Comparison of ENCODE assay signal across 17 cellular contexts in genomic region chr1:204902674-204903073, GRCh38. TPM values are rescaled to one million over a fixed set of nuclear protein-coding genes. Genes with fewer than 3 reads are reported as not detected.
"Had no signal": no experiment of that assay in that cellular context is flagged by ENCODE, and none has a peak within 500 bp of the region (broad histone marks: within the 10 kb centered on the region; RNA-seq: fewer than 3 reads in every experiment).

No MANE protein-coding gene starts in this region.

- H3K36me3 Mint-ChIP-seq: activated CD4-positive, alpha-beta memory T cell treated with anti-CD3 and anti-CD28 coated beads for 36 hours; activated CD8-positive, alpha-beta memory T cell treated with anti-CD3 and anti-CD28 coated beads, Interleukin-2, amount 10 ng/mL, durations not matched to agents 7 days and 5 days; activated naive CD8-positive, alpha-beta T cell treated with anti-CD3 and anti-CD28 coated beads for 36 hours; naive thymus-derived CD8-positive, alpha-beta T cell had no signal

- H3K27ac Mint-ChIP-seq: activated B cell treated with CpG ODN at 0.5 μM for 24 hours; activated CD4-positive, alpha-beta memory T cell treated with anti-CD3 and anti-CD28 coated beads for 36 hours; activated CD8-positive, alpha-beta memory T cell treated with anti-CD3 and anti-CD28 coated beads, Interleukin-2, amount 10 ng/mL, durations not matched to agents 7 days and 5 days; activated naive CD8-positive, alpha-beta T cell treated with anti-CD3 and anti-CD28 coated beads for 36 hours; naive thymus-derived CD8-positive, alpha-beta T cell had no signal

- H3K4me3 Mint-ChIP-seq: activated B cell treated with CpG ODN at 0.5 μM for 24 hours; activated CD4-positive, alpha-beta memory T cell treated with anti-CD3 and anti-CD28 coated beads for 36 hours; activated CD8-positive, alpha-beta memory T cell treated with anti-CD3 and anti-CD28 coated beads, Interleukin-2, amount 10 ng/mL, durations not matched to agents 7 days and 5 days; activated naive CD8-positive, alpha-beta T cell treated with anti-CD3 and anti-CD28 coated beads for 36 hours; naive thymus-derived CD8-positive, alpha-beta T cell had no signal

- DNase-seq: activated B cell treated with CpG ODN at 0.5 μM for 24 hours; activated CD4-positive, alpha-beta memory T cell treated with anti-CD3 and anti-CD28 coated beads for 36 hours; activated CD4-positive, alpha-beta T cell treated with anti-CD3 and anti-CD28 coated beads for 4 hours; activated CD8-positive, alpha-beta memory T cell treated with anti-CD3 and anti-CD28 coated beads, Interleukin-2, amount 10 ng/mL, durations not matched to agents 7 days and 5 days; activated naive CD4-positive, alpha-beta T cell; activated naive CD8-positive, alpha-beta T cell treated with anti-CD3 and anti-CD28 coated beads for 36 hours; amniotic stem cell; dorsolateral prefrontal cortex; foreskin fibroblast; left cardiac atrium; lower lobe of right lung; naive thymus-derived CD8-positive, alpha-beta T cell; stimulated activated naive CD8-positive, alpha-beta T cell treated with anti-CD3 and anti-CD28 coated beads, Interleukin-15, Interleukin-2, amounts not matched to agents 100 U/mL and 50 U/mL, for 24 hours; substantia nigra; tibial artery; uterus had no signal

- H3K9me3 Mint-ChIP-seq: activated B cell treated with CpG ODN at 0.5 μM for 24 hours; activated CD4-positive, alpha-beta memory T cell treated with anti-CD3 and anti-CD28 coated beads for 36 hours; activated naive CD8-positive, alpha-beta T cell treated with anti-CD3 and anti-CD28 coated beads for 36 hours; naive thymus-derived CD8-positive, alpha-beta T cell had no signal

- H3K4me1 Mint-ChIP-seq: activated B cell treated with CpG ODN at 0.5 μM for 24 hours; activated CD8-positive, alpha-beta memory T cell treated with anti-CD3 and anti-CD28 coated beads, Interleukin-2, amount 10 ng/mL, durations not matched to agents 7 days and 5 days; activated naive CD8-positive, alpha-beta T cell treated with anti-CD3 and anti-CD28 coated beads for 36 hours; naive thymus-derived CD8-positive, alpha-beta T cell had no signal

- ATAC-seq: activated CD8-positive, alpha-beta memory T cell treated with anti-CD3 and anti-CD28 coated beads, Interleukin-2, amount 10 ng/mL, durations not matched to agents 7 days and 5 days; naive thymus-derived CD8-positive, alpha-beta T cell; stimulated activated naive CD8-positive, alpha-beta T cell treated with anti-CD3 and anti-CD28 coated beads, Interleukin-15, Interleukin-2, amounts not matched to agents 100 U/mL and 50 U/mL, for 24 hours had no signal

RNA-seq across cellular contexts. Expression of gene NFASC, which starts 32.0 kb away (rescaled TPM):
- total RNA-seq: naive thymus-derived CD8-positive, alpha-beta T cell; osteocyte had no signal
